Comparison of ENCODE assay signal across 15 cellular contexts in genomic region chr15:74858366-74858735, GRCh38. TPM values are rescaled to one million over a fixed set of nuclear protein-coding genes. Genes with fewer than 3 reads are reported as not detected.
DNase-seq lines count a peak whose midpoint lies in the region; ATAC-seq and TF ChIP-seq lines count a peak whose summit lies in the region.
"Had no signal": no experiment of that assay in that cellular context is flagged by ENCODE, and none has a peak within 500 bp of the region (broad histone marks: within the 10 kb centered on the region; RNA-seq: fewer than 3 reads in every experiment).

No MANE protein-coding gene starts in this region.

- peaks cover 0 to 36% (median 3%) of the 10 kb centered on the region in 3 donors for H3K36me3 Mint-ChIP-seq in CD8-positive, alpha-beta memory T cell
- peaks cover 2% of the 10 kb centered on the region for H3K36me3 Mint-ChIP-seq in activated CD4-positive, alpha-beta memory T cell treated with anti-CD3 and anti-CD28 coated beads for 36 hours
- peaks cover 0 to 4% of the 10 kb centered on the region in 2 donors for H3K36me3 Mint-ChIP-seq in naive B cell

- no peaks in the 10 kb centered on the region for H3K27me3 ChIP-seq in A673 (replicated peaks; ENCODE audit: insufficient read depth, low read depth, low read length, poor library complexity)
- H3K27me3 ChIP-seq in CD8-positive, alpha-beta memory T cell (ENCODE audit: insufficient read depth, low read length, poor library complexity, severe bottlenecking): no peaks in the 10 kb centered on the region
- H3K27me3 ChIP-seq: body of pancreas had no signal

- BruUV-seq in A673 (replicated peaks; lab: Mats Ljungman, UMichigan): no TSS peak

- DNase-seq in A673 (ENCODE audit: low spot score) (no peak), naive B cell (no peak), mucosa of descending colon (no peak), NCI-H345 treated with DMSO at 0.1 percent for 48 hours (lab: John Stamatoyannopoulos, UW; ENCODE audit: unreplicated experiment) (no peak), activated gamma-delta T cell treated with Interleukin-2 at 50 U/mL for 16 hours (no peak), NCI-H1092 treated with DMSO at 0.1 percent for 48 hours (lab: John Stamatoyannopoulos, UW) (no peak)
- DNase-seq in CD8-positive, alpha-beta memory T cell: no peak
- no peak for DNase-seq in activated CD4-positive, alpha-beta memory T cell treated with anti-CD3 and anti-CD28 coated beads for 36 hours
- DNase-seq: AML-193, body of pancreas, foreskin melanocyte, NCI-H1694 treated with DMSO at 0.1 percent for 48 hours, Right ventricle myocardium superior had no signal

- H3K4me3 ChIP-seq in A673 (ENCODE audit: low read depth, low read length, poor library complexity, severe bottlenecking) (no peak overlapping the region), mucosa of descending colon (no peak overlapping the region)
- H3K4me3 ChIP-seq in CD8-positive, alpha-beta memory T cell (ENCODE audit: low read length): no peak overlapping the region
- H3K4me3 ChIP-seq: body of pancreas had no signal

- no peaks in the 10 kb centered on the region for H3K9me3 Mint-ChIP-seq in CD8-positive, alpha-beta memory T cell
- H3K9me3 Mint-ChIP-seq in activated CD4-positive, alpha-beta memory T cell treated with anti-CD3 and anti-CD28 coated beads for 36 hours: no peaks in the 10 kb centered on the region
- H3K9me3 Mint-ChIP-seq in naive B cell: no peaks in the 10 kb centered on the region

- H3K27me3 Mint-ChIP-seq in CD8-positive, alpha-beta memory T cell: no peaks in the 10 kb centered on the region
- H3K27me3 Mint-ChIP-seq in activated CD4-positive, alpha-beta memory T cell treated with anti-CD3 and anti-CD28 coated beads for 36 hours: no peaks in the 10 kb centered on the region
- no peaks in the 10 kb centered on the region for H3K27me3 Mint-ChIP-seq in naive B cell

- peak overlapping the region; percentile 30 for H3K27ac ChIP-seq in A673 (ENCODE audit: low read depth, low read length, poor library complexity, severe bottlenecking)
- H3K27ac ChIP-seq in CD8-positive, alpha-beta memory T cell (ENCODE audit: low read depth, low read length): no peak overlapping the region
- H3K27ac ChIP-seq: body of pancreas had no signal

- no peak for ATAC-seq in naive B cell (ENCODE audit: low read depth in 2 of 2)
- ATAC-seq in mucosa of descending colon: no peak
- ATAC-seq: body of pancreas had no signal

- H3K27ac Mint-ChIP-seq in CD8-positive, alpha-beta memory T cell: peak overlapping the region; percentile 41 to 96 (median 84)
- peak overlapping the region; percentile 34 for H3K27ac Mint-ChIP-seq in activated CD4-positive, alpha-beta memory T cell treated with anti-CD3 and anti-CD28 coated beads for 36 hours
- peak overlapping the region in 4 of 6 donors; percentile 12 to 73 (median 36) for H3K27ac Mint-ChIP-seq in naive B cell

- CTCF ChIA-PET in A673 (lab: Charles Lee): no interaction called here
- CTCF ChIA-PET in CD8-positive, alpha-beta memory T cell (lab: Charles Lee): interaction anchor here (0.7 to 2.4 kb wide), 10 partner anchors 10 to 88 kb away, joined by 3 to 13 read pairs (median 4); partner anchors contain the start of gene CPLX3
- CTCF ChIA-PET in activated CD4-positive, alpha-beta memory T cell treated with anti-CD3 and anti-CD28 coated beads for 36 hours (lab: Charles Lee): interaction anchor here (1.0 to 3.0 kb wide), 3 partner anchors 11 to 92 kb away, joined by 3 to 24 read pairs (median 5); no protein-coding TSS in a partner anchor

- H3K36me3 ChIP-seq in A673 (ENCODE audit: insufficient read depth, low read length, poor library complexity, severe bottlenecking): peaks cover 12% of the 10 kb centered on the region
- peaks cover 21% of the 10 kb centered on the region for H3K36me3 ChIP-seq in CD8-positive, alpha-beta memory T cell (ENCODE audit: insufficient read depth, low read length)
- H3K36me3 ChIP-seq in mucosa of descending colon (ENCODE audit: low read depth): peaks cover under 1% of the 10 kb centered on the region

- no peaks in the 10 kb centered on the region for H3K9me3 ChIP-seq in A673 (ENCODE audit: low read depth, low read length, poor library complexity, severe bottlenecking)
- no peaks in the 10 kb centered on the region for H3K9me3 ChIP-seq in CD8-positive, alpha-beta memory T cell (ENCODE audit: low read length)
- no peaks in the 10 kb centered on the region for H3K9me3 ChIP-seq in mucosa of descending colon
- H3K9me3 ChIP-seq: body of pancreas had no signal

- POLR2A ChIA-PET in A673 (lab: Charles Lee; ENCODE audit: low non-redundant PET): no interaction called here
- POLR2A ChIA-PET in CD8-positive, alpha-beta memory T cell (lab: Charles Lee): no interaction called here
- POLR2A ChIA-PET in activated CD4-positive, alpha-beta memory T cell treated with anti-CD3 and anti-CD28 coated beads for 36 hours (lab: Charles Lee): interaction anchor here (0.9 to 1.0 kb wide), 2 partner anchors 11 to 13 kb away, joined by 3 to 4 read pairs; no protein-coding TSS in a partner anchor

- intact Hi-C loops in A673 (cut with micrococcal nuclease; ENCODE audit: unreplicated experiment) (no loop called here), mucosa of descending colon (cut with DNase I, micrococcal nuclease) (no loop called here)
- intact Hi-C loops in activated CD4-positive, alpha-beta memory T cell treated with anti-CD3 and anti-CD28 coated beads for 36 hours (cut with micrococcal nuclease): no loop called here

- peak overlapping the region in 5 of 7 donors; percentile 0 to 68 (median 45) for H3K4me3 Mint-ChIP-seq in CD8-positive, alpha-beta memory T cell
- H3K4me3 Mint-ChIP-seq in activated CD4-positive, alpha-beta memory T cell treated with anti-CD3 and anti-CD28 coated beads for 36 hours: no peak overlapping the region
- peak overlapping the region in 4 of 8 donors; percentile 26 to 48 (median 34) for H3K4me3 Mint-ChIP-seq in naive B cell

- peaks cover 33 to 46% (median 37%) of the 10 kb centered on the region in 3 donors for H3K4me1 Mint-ChIP-seq in CD8-positive, alpha-beta memory T cell
- peaks cover 27% of the 10 kb centered on the region for H3K4me1 Mint-ChIP-seq in activated CD4-positive, alpha-beta memory T cell treated with anti-CD3 and anti-CD28 coated beads for 36 hours (ENCODE audit: low read depth)
- peaks cover 29 to 51% (median 41%) of the 10 kb centered on the region in 3 donors for H3K4me1 Mint-ChIP-seq in naive B cell

- TF ChIP-seq CTCF in A673 (conservative IDR thresholded peaks at IDR 0.05; ENCODE audit: low read depth, low read length) (no peak), mucosa of descending colon (IDR thresholded peaks at IDR 0.05) (no peak)

- H3K4me1 ChIP-seq in A673 (ENCODE audit: insufficient read depth, low read length, poor library complexity, severe bottlenecking): no peaks in the 10 kb centered on the region
- peaks cover 37% of the 10 kb centered on the region for H3K4me1 ChIP-seq in CD8-positive, alpha-beta memory T cell (ENCODE audit: insufficient read depth, low read length)
- H3K4me1 ChIP-seq in mucosa of descending colon (ENCODE audit: low read depth): peaks cover 51% of the 10 kb centered on the region

RNA-seq across cellular contexts. Expression of gene SCAMP2, which starts 14.8 kb away (rescaled TPM):
- total RNA-seq in A673 (2021): 77.9 and 94.4 TPM in 2 replicates
- 10 to 100 TPM; 82.8 to 84.2 TPM for total RNA-seq in CD8-positive, alpha-beta memory T cell
- polyA plus RNA-seq in CD8-positive, alpha-beta memory T cell: 154 TPM
- total RNA-seq in activated CD4-positive, alpha-beta memory T cell treated with anti-CD3 and anti-CD28 coated beads for 36 hours: 10 to 100 TPM; 77.6 to 79.5 TPM
- 100 to 1,000 TPM; 102 to 122 (median 110) TPM for polyA plus RNA-seq in naive B cell (ENCODE audit: low read depth in 6 of 6)
- total RNA-seq in mucosa of descending colon: 100 to 1,000 TPM; 125 to 236 (median 218) TPM

RNA-seq across cellular contexts. Expression of gene ULK3, which starts 15.4 kb away (rescaled TPM):
- total RNA-seq in A673 (2021) (53.3 and 58.3 TPM in 2 replicates), mucosa of descending colon (10 to 100 TPM; 66.5 to 89.3 (median 73.1) TPM)
- 10 to 100 TPM; 53.9 to 60.1 TPM for total RNA-seq in CD8-positive, alpha-beta memory T cell
- polyA plus RNA-seq in CD8-positive, alpha-beta memory T cell: 43.1 TPM
- 10 to 100 TPM; 51.4 to 57.6 TPM for total RNA-seq in activated CD4-positive, alpha-beta memory T cell treated with anti-CD3 and anti-CD28 coated beads for 36 hours
- 10 to 100 TPM in 5 of 6 donors, 1 to 10 TPM in 1; 9.3 to 21.5 (median 13.1) TPM for polyA plus RNA-seq in naive B cell (ENCODE audit: low read depth in 6 of 6)

RNA-seq across cellular contexts. Expression of gene MPI, which starts 31.5 kb away (rescaled TPM):
- total RNA-seq in A673 (2021): 48.2 and 62.8 TPM in 2 replicates
- total RNA-seq in CD8-positive, alpha-beta memory T cell: 10 to 100 TPM; 40.4 to 43.0 TPM
- polyA plus RNA-seq in CD8-positive, alpha-beta memory T cell: 61.1 TPM
- 10 to 100 TPM; 56.4 to 60.0 TPM for total RNA-seq in activated CD4-positive, alpha-beta memory T cell treated with anti-CD3 and anti-CD28 coated beads for 36 hours
- 10 to 100 TPM; 54.3 to 70.0 (median 57.7) TPM for polyA plus RNA-seq in naive B cell (ENCODE audit: low read depth in 6 of 6)
- total RNA-seq in mucosa of descending colon: 10 to 100 TPM; 50.2 to 96.5 (median 68.3) TPM

RNA-seq across cellular contexts. Expression of gene CPLX3, which starts 31.9 kb away (rescaled TPM):
- 0.17 and 0.28 TPM in 2 replicates for total RNA-seq in A673 (2021)
- total RNA-seq in CD8-positive, alpha-beta memory T cell: not detected
- not detected for polyA plus RNA-seq in CD8-positive, alpha-beta memory T cell
- total RNA-seq in activated CD4-positive, alpha-beta memory T cell treated with anti-CD3 and anti-CD28 coated beads for 36 hours: not detected
- not detected for polyA plus RNA-seq in naive B cell (ENCODE audit: low read depth in 6 of 6)
- under 1 TPM in 2 of 3 donors, not detected in 1; 0.16 to 0.19 TPM for total RNA-seq in mucosa of descending colon
- total RNA-seq: body of pancreas, mucosa of gallbladder, renal cortical epithelial cell had no signal

RNA-seq across cellular contexts. Expression of gene LMAN1L, which starts 45.7 kb away (rescaled TPM):
- 0.80 TPM in 1 of 2 replicates, not detected in the other for total RNA-seq in A673 (2021)
- total RNA-seq in CD8-positive, alpha-beta memory T cell: under 1 TPM in 1 of 2 experiments, not detected in 1; 0.27 TPM
- not detected for polyA plus RNA-seq in CD8-positive, alpha-beta memory T cell
- total RNA-seq in activated CD4-positive, alpha-beta memory T cell treated with anti-CD3 and anti-CD28 coated beads for 36 hours: not detected
- not detected for polyA plus RNA-seq in naive B cell (ENCODE audit: low read depth in 6 of 6)
- total RNA-seq in mucosa of descending colon: under 1 TPM; 0.32 to 0.60 (median 0.55) TPM
- total RNA-seq: body of pancreas, mucosa of gallbladder, renal cortical epithelial cell had no signal
